In genomic region chr12:50025187-50026059, GRCh38 we compare ENCODE assay signal across 8 cellular contexts. TPM values are rescaled to one million over a fixed set of nuclear protein-coding genes. Genes with fewer than 3 reads are reported as not detected.
A peak's percentile ranks its signal among the peaks of the same experiment; 100 is the strongest.
DNase-seq lines count a peak whose midpoint lies in the region; ATAC-seq and TF ChIP-seq lines count a peak whose summit lies in the region.

A gene with protein sequence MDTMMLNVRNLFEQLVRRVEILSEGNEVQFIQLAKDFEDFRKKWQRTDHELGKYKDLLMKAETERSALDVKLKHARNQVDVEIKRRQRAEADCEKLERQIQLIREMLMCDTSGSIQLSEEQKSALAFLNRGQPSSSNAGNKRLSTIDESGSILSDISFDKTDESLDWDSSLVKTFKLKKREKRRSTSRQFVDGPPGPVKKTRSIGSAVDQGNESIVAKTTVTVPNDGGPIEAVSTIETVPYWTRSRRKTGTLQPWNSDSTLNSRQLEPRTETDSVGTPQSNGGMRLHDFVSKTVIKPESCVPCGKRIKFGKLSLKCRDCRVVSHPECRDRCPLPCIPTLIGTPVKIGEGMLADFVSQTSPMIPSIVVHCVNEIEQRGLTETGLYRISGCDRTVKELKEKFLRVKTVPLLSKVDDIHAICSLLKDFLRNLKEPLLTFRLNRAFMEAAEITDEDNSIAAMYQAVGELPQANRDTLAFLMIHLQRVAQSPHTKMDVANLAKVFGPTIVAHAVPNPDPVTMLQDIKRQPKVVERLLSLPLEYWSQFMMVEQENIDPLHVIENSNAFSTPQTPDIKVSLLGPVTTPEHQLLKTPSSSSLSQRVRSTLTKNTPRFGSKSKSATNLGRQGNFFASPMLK (minus strand): TSS chr12:50025494. CDS start chr12:50016715, 8,779 bp downstream.

- peaks cover 0 to 2% of the 10 kb centered on the region in 2 experiments; a peak in 3 of 4 replicates for H3K4me1 ChIP-seq in SK-N-SH (ENCODE audit: control insufficient read depth in 1 of 2, insufficient read depth in 2 of 2, low read depth in 1 of 2, low read length in 1 of 2)
- peaks cover 10% of the 10 kb centered on the region for H3K4me1 ChIP-seq in suprapubic skin

- TF ChIP-seq POLR2A in suprapubic skin (IDR thresholded peaks at IDR 0.05), result no peak

- no peaks in the 10 kb centered on the region for H3K9me2 ChIP-seq in SK-N-SH

- H3K36me3 ChIP-seq in SK-N-SH (replicated peaks in 1 of 2; ENCODE audit: control insufficient read depth in 1 of 2, insufficient read depth in 2 of 2, low read length in 1 of 2) (no peaks in the 10 kb centered on the region), suprapubic skin (no peaks in the 10 kb centered on the region)

- DNase-seq in GM04504 (ENCODE audit: low read depth) (peak; percentile 96), NCI-H1048 (lab: John Stamatoyannopoulos, UW) (peak; percentile 92), SK-N-SH (peak; percentile 96), globus pallidus (ENCODE audit: low spot score) (peak; percentile 97), nucleus accumbens (lab: John Stamatoyannopoulos, UW) (peak in 55 of 56 donors; percentile 38 to 96 (median 88)), suprapubic skin (ENCODE audit: low spot score in 2 of 2) (peak; percentile 96 to 97)
- DNase-seq in activated naive CD4-positive, alpha-beta T cell treated with anti-CD3 and anti-CD28 coated beads, Interleukin-2, amount 50 U/mL, for 16 hours, result peak; percentile 93

- TF ChIP-seq CTCF in SK-N-SH (IDR thresholded peaks at IDR 0.05), result no peak
- TF ChIP-seq CTCF in suprapubic skin (IDR thresholded peaks at IDR 0.05), result no peak

- H3K27me3 ChIP-seq in SK-N-SH (ENCODE audit: insufficient read depth) (no peaks in the 10 kb centered on the region), suprapubic skin (no peaks in the 10 kb centered on the region)

- CTCF ChIA-PET in SK-N-SH (lab: Yijun Ruan, JAX), result interaction anchor here (0.8 to 2.3 kb wide), 11 partner anchors 9 to 59 kb away, joined by 3 to 17 read pairs (median 4); no protein-coding TSS in a partner anchor

- H4K20me1 ChIP-seq in SK-N-SH (ENCODE audit: insufficient read depth), result peaks cover 6% of the 10 kb centered on the region; the same call in 1 of the 2 replicates

- H2AFZ ChIP-seq in SK-N-SH (ENCODE audit: low read depth), result peak within 1 kb of the TSS; percentile 96

- TF ChIP-seq EP300 in SK-N-SH (IDR thresholded peaks at IDR 0.05; ENCODE audit: borderline replicate concordance in 1 of 2, low read depth in 1 of 2, low read length in 1 of 2) (peak in 1 of 2 experiments; percentile 47; a peak in 1 of 4 replicates), suprapubic skin (IDR thresholded peaks at IDR 0.05) (no peak)

- peak within 1 kb of the TSS; percentile 66 for H3K4me2 ChIP-seq in SK-N-SH

- H3K9me3 ChIP-seq in SK-N-SH (no peaks in the 10 kb centered on the region), suprapubic skin (no peaks in the 10 kb centered on the region)

- H3K79me2 ChIP-seq in SK-N-SH (ENCODE audit: insufficient read depth), result peaks cover 49% of the 10 kb centered on the region

- ATAC-seq in HG02571 (IDR thresholded peaks at IDR 0.05; ENCODE audit: unreplicated experiment), result peak; percentile 98

- peak within 1 kb of the TSS; percentile 40 to 86; a peak in 3 of 4 replicates for H3K27ac ChIP-seq in SK-N-SH (ENCODE audit: low read depth in 2 of 2, low read length in 1 of 2)
- no peak within 1 kb of the TSS for H3K27ac ChIP-seq in suprapubic skin

- H3K9ac ChIP-seq in SK-N-SH, result peak within 1 kb of the TSS; percentile 74

- H3F3A ChIP-seq in SK-N-SH (replicated peaks; ENCODE audit: insufficient read depth), result peaks cover 5% of the 10 kb centered on the region

- 7% methylated on average over 47 of the region's 47 CpGs for WGBS in SK-N-SH (ENCODE audit: low lambda C conversion rate)
- WGBS in suprapubic skin, result 6% methylated on average over 42 of the region's 47 CpGs

- TF ChIP-seq RAD21 in SK-N-SH (IDR thresholded peaks at IDR 0.05; ENCODE audit: low read length), result no peak; the same call in 1 of the 2 replicates

- POLR2A ChIA-PET in SK-N-SH (lab: Yijun Ruan, JAX), result interaction anchor here (0.8 to 1.6 kb wide), 5 partner anchors 9 to 156 kb away, joined by 3 to 4 read pairs (median 3); no protein-coding TSS in a partner anchor

- H3K4me3 ChIP-seq in SK-N-SH (ENCODE audit: low read depth in 2 of 2, low read length in 1 of 2) (peak within 1 kb of the TSS; percentile 67 to 73), suprapubic skin (peak within 1 kb of the TSS; percentile 87)

TF ChIP-seq in SK-N-SH, 30 proteins besides CTCF, POLR2A, EP300 and RAD21 (continues in another document):
- TF ChIP-seq POLR2AphosphoS5 (IDR thresholded peaks at IDR 0.05; ENCODE audit: low read depth, low read length) (peak; percentile 70), TEAD4 (IDR thresholded peaks at IDR 0.05; ENCODE audit: borderline replicate concordance, insufficient read depth) (no peak), GATA2 (CRISPR knock-in tag; IDR thresholded peaks at IDR 0.05) (no peak), SIN3A (IDR thresholded peaks at IDR 0.05; ENCODE audit: borderline replicate concordance, low read depth, low read length) (peak; percentile 94), ELF1 (IDR thresholded peaks at IDR 0.05) (peak; percentile 96), REST (IDR thresholded peaks at IDR 0.05; ENCODE audit: low read depth, low read length) (no peak), FOXM1 (IDR thresholded peaks at IDR 0.05; ENCODE audit: low read depth) (peak; percentile 99), MXI1 (IDR thresholded peaks at IDR 0.05; ENCODE audit: low read depth, low read length) (peak; percentile 93), YY1 (IDR thresholded peaks at IDR 0.05; ENCODE audit: low read depth) (peak; percentile 99), RCOR1 (IDR thresholded peaks at IDR 0.05; ENCODE audit: low read length) (no peak), FOXJ3 (CRISPR knock-in tag; IDR thresholded peaks at IDR 0.05) (peak; percentile 52), TAF1 (IDR thresholded peaks at IDR 0.05; ENCODE audit: borderline replicate concordance, low read depth, low read length) (no peak; the same call in 1 of the 2 replicates), RFX5 (IDR thresholded peaks at IDR 0.05; ENCODE audit: low read length) (peak; percentile 66), NFIC (IDR thresholded peaks at IDR 0.05; ENCODE audit: borderline replicate concordance) (no peak), RXRA (IDR thresholded peaks at IDR 0.05; ENCODE audit: borderline replicate concordance, low read depth) (no peak), FOSL2 (IDR thresholded peaks at IDR 0.05; ENCODE audit: borderline replicate concordance, low read depth) (no peak), JUND (IDR thresholded peaks at IDR 0.05) (no peak)
- TF ChIP-seq, protein P1, sequence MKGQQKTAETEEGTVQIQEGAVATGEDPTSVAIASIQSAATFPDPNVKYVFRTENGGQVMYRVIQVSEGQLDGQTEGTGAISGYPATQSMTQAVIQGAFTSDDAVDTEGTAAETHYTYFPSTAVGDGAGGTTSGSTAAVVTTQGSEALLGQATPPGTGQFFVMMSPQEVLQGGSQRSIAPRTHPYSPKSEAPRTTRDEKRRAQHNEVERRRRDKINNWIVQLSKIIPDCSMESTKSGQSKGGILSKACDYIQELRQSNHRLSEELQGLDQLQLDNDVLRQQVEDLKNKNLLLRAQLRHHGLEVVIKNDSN (IDR thresholded peaks at IDR 0.05; ENCODE audit: borderline replicate concordance, low read depth), result peak; percentile 76; the same call in 1 of the 2 replicates
- TF ChIP-seq, protein P2, sequence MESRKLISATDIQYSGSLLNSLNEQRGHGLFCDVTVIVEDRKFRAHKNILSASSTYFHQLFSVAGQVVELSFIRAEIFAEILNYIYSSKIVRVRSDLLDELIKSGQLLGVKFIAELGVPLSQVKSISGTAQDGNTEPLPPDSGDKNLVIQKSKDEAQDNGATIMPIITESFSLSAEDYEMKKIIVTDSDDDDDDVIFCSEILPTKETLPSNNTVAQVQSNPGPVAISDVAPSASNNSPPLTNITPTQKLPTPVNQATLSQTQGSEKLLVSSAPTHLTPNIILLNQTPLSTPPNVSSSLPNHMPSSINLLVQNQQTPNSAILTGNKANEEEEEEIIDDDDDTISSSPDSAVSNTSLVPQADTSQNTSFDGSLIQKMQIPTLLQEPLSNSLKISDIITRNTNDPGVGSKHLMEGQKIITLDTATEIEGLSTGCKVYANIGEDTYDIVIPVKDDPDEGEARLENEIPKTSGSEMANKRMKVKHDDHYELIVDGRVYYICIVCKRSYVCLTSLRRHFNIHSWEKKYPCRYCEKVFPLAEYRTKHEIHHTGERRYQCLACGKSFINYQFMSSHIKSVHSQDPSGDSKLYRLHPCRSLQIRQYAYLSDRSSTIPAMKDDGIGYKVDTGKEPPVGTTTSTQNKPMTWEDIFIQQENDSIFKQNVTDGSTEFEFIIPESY (IDR thresholded peaks at IDR 0.05; ENCODE audit: borderline replicate concordance, low read depth), result peak; percentile 95

RNA-seq across cellular contexts. Expression of the gene that starts here (rescaled TPM):
- polyA plus RNA-seq in SK-N-SH (2012; rRNA removed), result 21.5 and 23.4 TPM in 2 replicates
- 25.5 and 28.2 TPM in 2 replicates for polyA plus RNA-seq in SK-N-SH (2012; cell fraction: cytosol; rRNA removed)
- 16.0 and 24.4 TPM in 2 replicates for polyA plus RNA-seq in SK-N-SH (2012; cell fraction: nucleus; rRNA removed)
- total RNA-seq in suprapubic skin, result 10 to 100 TPM; 13.8 to 20.4 (median 16.2) TPM
